ENCODE assay signal across 13 cellular contexts in the genomic region with DNA sequence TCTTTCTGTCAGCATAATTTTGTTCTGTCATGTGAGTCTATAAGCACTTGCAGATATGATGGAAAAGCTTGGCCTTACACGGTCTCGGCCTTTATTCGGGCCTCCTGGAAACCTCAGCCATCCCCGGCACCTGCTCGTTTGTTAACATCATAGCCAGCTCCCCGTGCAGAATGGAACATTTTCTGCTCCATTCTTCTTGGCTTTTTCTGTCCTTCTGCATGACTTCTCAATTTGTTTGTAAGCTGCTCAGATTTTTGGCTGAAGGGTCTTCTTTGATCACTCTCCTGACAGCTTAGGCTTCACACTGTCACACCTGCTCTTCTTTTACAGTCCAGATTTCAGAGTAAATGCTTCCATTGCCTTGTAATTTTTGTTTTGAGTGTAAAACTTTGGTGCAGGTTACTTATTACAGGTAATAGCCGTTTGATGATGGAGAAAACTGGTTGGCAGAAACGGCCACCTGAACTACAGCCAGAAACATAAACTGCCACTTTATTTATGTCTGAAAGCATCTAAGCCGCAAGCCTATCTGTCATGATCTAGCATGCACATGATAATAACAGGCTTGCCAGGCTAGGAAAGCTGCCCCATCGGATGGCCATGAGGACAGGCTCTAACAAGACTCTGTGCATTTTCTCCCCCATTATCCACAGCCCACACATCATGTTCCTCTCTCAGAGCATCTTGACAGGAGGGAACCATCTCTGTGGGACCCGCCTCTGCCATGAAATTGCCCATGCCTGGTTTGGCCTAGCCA.
DNase-seq lines count a peak whose midpoint lies in the region; ATAC-seq and TF ChIP-seq lines count a peak whose summit lies in the region.
"Had no signal": no experiment of that assay in that cellular context is flagged by ENCODE, and none has a peak within 500 bp of the region (broad histone marks: within the 10 kb centered on the region; RNA-seq: fewer than 3 reads in every experiment).

No MANE protein-coding gene starts in this region.

- no peak for TF ChIP-seq CTCF in right atrium auricular region (IDR thresholded peaks at IDR 0.05)
- TF ChIP-seq CTCF in coronary artery (IDR thresholded peaks at IDR 0.05): no peak
- TF ChIP-seq CTCF in osteocyte (IDR thresholded peaks at IDR 0.05): no peak
- no peak for TF ChIP-seq CTCF in uterus (IDR thresholded peaks at IDR 0.05)

- H3K9me3 Mint-ChIP-seq in osteocyte (ENCODE audit: unreplicated experiment): no peaks in the 10 kb centered on the region
- H3K9me3 Mint-ChIP-seq in activated CD8-positive, alpha-beta T cell treated with anti-CD3 and anti-CD28 coated beads, Interleukin-2, amount 10 ng/mL, durations not matched to agents 7 days and 5 days (ENCODE audit: insufficient read depth): no peaks in the 10 kb centered on the region
- H3K9me3 Mint-ChIP-seq: activated B cell treated with CpG ODN at 0.5 μM for 24 hours; activated T-helper 1 cell treated with anti-CD3 and anti-CD28 coated beads, Interleukin-12 subunit alpha, Interleukin-12 subunit beta, Interleukin-2, Interleukin-4 antibody, amounts not matched to agents 30 ng/mL and 10 ng/mL and 1 ng/mL, durations not matched to agents 14 hours and 24 hours and 36 hours had no signal

- CTCF ChIA-PET in activated CD8-positive, alpha-beta T cell treated with anti-CD3 and anti-CD28 coated beads, Interleukin-2, amount 10 ng/mL, durations not matched to agents 7 days and 5 days (lab: Charles Lee): interaction anchor here (1.3 kb wide), 1 partner anchor 10 kb away, joined by 3 read pairs; no protein-coding TSS in a partner anchor

- TF ChIP-seq POLR2A in uterus (IDR thresholded peaks at IDR 0.05): no peak

- ATAC-seq in Right ventricle myocardium superior (ENCODE audit: poor library complexity): no peak
- ATAC-seq in activated CD8-positive, alpha-beta T cell treated with anti-CD3 and anti-CD28 coated beads, Interleukin-2, amount 10 ng/mL, durations not matched to agents 7 days and 5 days: no peak

- peak overlapping the region; percentile 98 for H3K27ac Mint-ChIP-seq in osteocyte (ENCODE audit: unreplicated experiment)
- H3K27ac Mint-ChIP-seq in activated CD8-positive, alpha-beta T cell treated with anti-CD3 and anti-CD28 coated beads, Interleukin-2, amount 10 ng/mL, durations not matched to agents 7 days and 5 days: no peak overlapping the region
- H3K27ac Mint-ChIP-seq: activated B cell treated with CpG ODN at 0.5 μM for 24 hours; activated T-helper 1 cell treated with anti-CD3 and anti-CD28 coated beads, Interleukin-12 subunit alpha, Interleukin-12 subunit beta, Interleukin-2, Interleukin-4 antibody, amounts not matched to agents 30 ng/mL and 10 ng/mL and 1 ng/mL, durations not matched to agents 14 hours and 24 hours and 36 hours had no signal

- no peaks in the 10 kb centered on the region for H3K27me3 Mint-ChIP-seq in osteocyte (ENCODE audit: unreplicated experiment)
- no peaks in the 10 kb centered on the region for H3K27me3 Mint-ChIP-seq in activated CD8-positive, alpha-beta T cell treated with anti-CD3 and anti-CD28 coated beads, Interleukin-2, amount 10 ng/mL, durations not matched to agents 7 days and 5 days (ENCODE audit: low read depth)
- H3K27me3 Mint-ChIP-seq: activated B cell treated with CpG ODN at 0.5 μM for 24 hours had no signal

- H3K9me3 ChIP-seq in right atrium auricular region: no peaks in the 10 kb centered on the region
- no peaks in the 10 kb centered on the region for H3K9me3 ChIP-seq in uterus

- peaks cover 84% of the 10 kb centered on the region for H3K4me1 Mint-ChIP-seq in osteocyte (ENCODE audit: unreplicated experiment)
- H3K4me1 Mint-ChIP-seq in activated CD8-positive, alpha-beta T cell treated with anti-CD3 and anti-CD28 coated beads, Interleukin-2, amount 10 ng/mL, durations not matched to agents 7 days and 5 days (ENCODE audit: low read depth): no peaks in the 10 kb centered on the region
- H3K4me1 Mint-ChIP-seq: activated B cell treated with CpG ODN at 0.5 μM for 24 hours had no signal

- H3K27me3 ChIP-seq in right atrium auricular region (no peaks in the 10 kb centered on the region), uterus (no peaks in the 10 kb centered on the region)
- H3K27me3 ChIP-seq: cardiac muscle cell had no signal

- peak overlapping the region; percentile 7 for H3K4me3 Mint-ChIP-seq in osteocyte (ENCODE audit: unreplicated experiment)
- no peak overlapping the region for H3K4me3 Mint-ChIP-seq in activated CD8-positive, alpha-beta T cell treated with anti-CD3 and anti-CD28 coated beads, Interleukin-2, amount 10 ng/mL, durations not matched to agents 7 days and 5 days
- H3K4me3 Mint-ChIP-seq: activated B cell treated with CpG ODN at 0.5 μM for 24 hours; activated T-helper 1 cell treated with anti-CD3 and anti-CD28 coated beads, Interleukin-12 subunit alpha, Interleukin-12 subunit beta, Interleukin-2, Interleukin-4 antibody, amounts not matched to agents 30 ng/mL and 10 ng/mL and 1 ng/mL, durations not matched to agents 14 hours and 24 hours and 36 hours had no signal

- H3K36me3 ChIP-seq in right atrium auricular region (no peaks in the 10 kb centered on the region), uterus (no peaks in the 10 kb centered on the region)
- H3K36me3 ChIP-seq: cardiac muscle cell had no signal

- H3K4me1 ChIP-seq in right atrium auricular region (peaks cover 0 to 54% of the 10 kb centered on the region in 2 donors), uterus (peaks cover 18 to 27% of the 10 kb centered on the region in 2 donors)

- POLR2A ChIA-PET in activated CD8-positive, alpha-beta T cell treated with anti-CD3 and anti-CD28 coated beads, Interleukin-2, amount 10 ng/mL, durations not matched to agents 7 days and 5 days (lab: Charles Lee): no interaction called here

- DNase-seq in right atrium auricular region (ENCODE audit: low spot score): no peak
- DNase-seq in Right ventricle myocardium superior: no peak
- DNase-seq in coronary artery (ENCODE audit: low spot score): no peak
- no peak for DNase-seq in osteocyte (ENCODE audit: extremely low spot score, unreplicated experiment)
- DNase-seq in uterus: no peak
- no peak for DNase-seq in NCI-H345 treated with DMSO at 0.1 percent for 48 hours (lab: John Stamatoyannopoulos, UW; ENCODE audit: unreplicated experiment)
- no peak for DNase-seq in activated CD8-positive, alpha-beta T cell treated with anti-CD3 and anti-CD28 coated beads, Interleukin-2, amount 10 ng/mL, durations not matched to agents 7 days and 5 days
- no peak for DNase-seq in activated CD8-positive, alpha-beta memory T cell treated with anti-CD3 and anti-CD28 coated beads for 24 hours
- DNase-seq: activated B cell treated with CpG ODN at 0.5 μM for 24 hours, Kasumi-1, occipital lobe had no signal

- intact Hi-C loops in Right ventricle myocardium superior (cut with DNase I): no loop called here
- intact Hi-C loops in uterus (cut with DNase I; ENCODE audit: low total_unique reads): loop anchor here (5.0 to 10.0 kb wide), 2 partner anchors 79 to 109 kb away; no protein-coding TSS in a partner anchor

- H3K4me3 ChIP-seq in right atrium auricular region (no peak overlapping the region), coronary artery (no peak overlapping the region), uterus (no peak overlapping the region)
- H3K4me3 ChIP-seq: cardiac muscle cell had no signal

- H3K36me3 Mint-ChIP-seq in osteocyte (ENCODE audit: unreplicated experiment): peaks cover 7% of the 10 kb centered on the region
- H3K36me3 Mint-ChIP-seq in activated CD8-positive, alpha-beta T cell treated with anti-CD3 and anti-CD28 coated beads, Interleukin-2, amount 10 ng/mL, durations not matched to agents 7 days and 5 days (ENCODE audit: low read depth): no peaks in the 10 kb centered on the region

- H3K27ac ChIP-seq in right atrium auricular region: peak overlapping the region; percentile 71 to 85
- peak overlapping the region; percentile 82 to 94 for H3K27ac ChIP-seq in coronary artery
- H3K27ac ChIP-seq in uterus: peak overlapping the region; percentile 93 to 95
